In the genomic region with DNA sequence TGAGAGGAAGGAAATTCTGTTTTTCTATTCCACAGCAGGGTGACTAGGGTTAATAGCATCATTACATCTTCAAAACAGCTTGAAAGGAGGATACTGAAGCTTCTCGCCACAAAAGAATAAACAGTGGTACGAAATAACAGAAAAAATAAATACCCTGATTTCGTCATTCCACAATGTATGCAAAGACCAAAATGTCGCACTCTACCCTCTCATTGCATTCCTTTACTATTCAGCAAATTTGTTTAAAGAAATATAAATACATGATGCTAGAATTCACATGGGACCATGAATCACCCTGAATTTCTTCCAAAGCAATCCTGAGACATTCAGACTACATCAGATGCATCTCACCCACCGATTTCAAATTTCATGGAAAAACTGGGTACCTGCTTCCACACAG, we compare ENCODE assay signal across 22 cellular contexts.
"Had no signal": no experiment of that assay in that cellular context is flagged by ENCODE, and none has a peak within 500 bp of the region (broad histone marks: within the 10 kb centered on the region; RNA-seq: fewer than 3 reads in every experiment).

No MANE protein-coding gene starts in this region.

- H3K36me3 Mint-ChIP-seq: mesothelial cell of epicardium, natural killer cell had no signal

- H3K9me3 Mint-ChIP-seq: mesothelial cell of epicardium, natural killer cell had no signal

- H3K27ac ChIP-seq: coronary artery, dorsolateral prefrontal cortex, esophagus muscularis mucosa, gastrocnemius medialis, heart right ventricle, left lung, lower lobe of right lung had no signal

- H3K4me3 Mint-ChIP-seq: mesothelial cell of epicardium; naive thymus-derived CD4-positive, alpha-beta T cell; natural killer cell had no signal

- DNase-seq: dermis blood vessel endothelial cell; dorsolateral prefrontal cortex; effector CD4-positive, alpha-beta T cell; effector memory CD4-positive, alpha-beta T cell; foreskin fibroblast; foreskin melanocyte; gastrocnemius medialis; glutamatergic neuron; head of caudate nucleus; heart right ventricle; hippocampal formation; left cardiac atrium; left lung; left ventricle myocardium superior; lower lobe of right lung; mesenchymal stem cell; mucosa of descending colon; naive thymus-derived CD4-positive, alpha-beta T cell; natural killer cell had no signal

- H3K9me3 ChIP-seq: esophagus muscularis mucosa, gastrocnemius medialis, heart right ventricle, left lung, lower lobe of right lung, mucosa of descending colon had no signal

- H3K4me3 ChIP-seq: coronary artery, dorsolateral prefrontal cortex, esophagus muscularis mucosa, gastrocnemius medialis, heart right ventricle, left lung, lower lobe of right lung, mucosa of descending colon had no signal

- H3K27ac Mint-ChIP-seq: mesothelial cell of epicardium; naive thymus-derived CD4-positive, alpha-beta T cell; natural killer cell had no signal

- H3K4me1 Mint-ChIP-seq: mesothelial cell of epicardium, natural killer cell had no signal
